Comparison of ENCODE assay signal across 8 cellular contexts in genomic region chr22:19480173-19480568, GRCh38. TPM values are rescaled to one million over a fixed set of nuclear protein-coding genes. Genes with fewer than 3 reads are reported as not detected.
A peak's percentile ranks its signal among the peaks of the same experiment; 100 is the strongest.
DNase-seq lines count a peak whose midpoint lies in the region; ATAC-seq and TF ChIP-seq lines count a peak whose summit lies in the region.

No MANE protein-coding gene starts in this region.

- H3K27ac ChIP-seq in RWPE1 (peak overlapping the region; percentile 92), foreskin keratinocyte (peak overlapping the region; percentile 100), spleen (peak overlapping the region in 4 of 8 donors; percentile 97 to 99 (median 98))

- no peaks in the 10 kb centered on the region for H3K9me3 Mint-ChIP-seq in T-helper 1 cell treated with Interleukin-12 subunit alpha and Interleukin-12 subunit beta and Interleukin-4 antibody, amounts not matched to agents 30 μg/mL and 1 μg/mL, for 36 hours

- H3K27me3 ChIP-seq in foreskin keratinocyte (no peaks in the 10 kb centered on the region), spleen (replicated peaks in 1 of 7) (no peaks in the 10 kb centered on the region)

- H3K4me3 Mint-ChIP-seq in T-helper 1 cell treated with Interleukin-12 subunit alpha and Interleukin-12 subunit beta and Interleukin-4 antibody, amounts not matched to agents 30 μg/mL and 1 μg/mL, for 36 hours: peak overlapping the region; percentile 98

- H3K27ac Mint-ChIP-seq in T-helper 1 cell treated with Interleukin-12 subunit alpha and Interleukin-12 subunit beta and Interleukin-4 antibody, amounts not matched to agents 30 μg/mL and 1 μg/mL, for 36 hours: peak overlapping the region; percentile 99

- H3K4me1 Mint-ChIP-seq in T-helper 1 cell treated with Interleukin-12 subunit alpha and Interleukin-12 subunit beta and Interleukin-4 antibody, amounts not matched to agents 30 μg/mL and 1 μg/mL, for 36 hours (ENCODE audit: low read depth): peaks cover 32% of the 10 kb centered on the region

- intact Hi-C loops in spleen (cut with DNase I; ENCODE audit: low total_unique reads): no loop called here

- H3K9me3 ChIP-seq in spleen: no peaks in the 10 kb centered on the region

- ATAC-seq in foreskin keratinocyte (no peak), GM19467 (IDR thresholded peaks at IDR 0.05; ENCODE audit: unreplicated experiment) (no peak), HG03469 (IDR thresholded peaks at IDR 0.05; ENCODE audit: unreplicated experiment) (no peak)

- peaks cover 23% of the 10 kb centered on the region for H3K36me3 Mint-ChIP-seq in T-helper 1 cell treated with Interleukin-12 subunit alpha and Interleukin-12 subunit beta and Interleukin-4 antibody, amounts not matched to agents 30 μg/mL and 1 μg/mL, for 36 hours (ENCODE audit: low read depth)

- no peaks in the 10 kb centered on the region for H3K27me3 Mint-ChIP-seq in T-helper 1 cell treated with Interleukin-12 subunit alpha and Interleukin-12 subunit beta and Interleukin-4 antibody, amounts not matched to agents 30 μg/mL and 1 μg/mL, for 36 hours (ENCODE audit: low read depth)

- TF ChIP-seq CTCF in RWPE1 (conservative IDR thresholded peaks at IDR 0.05; ENCODE audit: low read depth) (no peak), foreskin keratinocyte (conservative IDR thresholded peaks at IDR 0.05) (no peak), spleen (IDR thresholded peaks at IDR 0.05 in 8 of 11, conservative IDR thresholded peaks at IDR 0.05 in 3 of 11) (no peak)

- POLR2A ChIA-PET in RWPE1 (lab: Yijun Ruan, JAX; ENCODE audit: low non-redundant PET): interaction anchor here (0.6 kb wide), 1 partner anchor 188 kb away, joined by 3 read pairs; the partner anchor contains the start of gene CLTCL1

- CTCF ChIA-PET in RWPE1 (lab: Yijun Ruan, JAX): no interaction called here

- no peak for DNase-seq in T-helper 1 cell
- DNase-seq in RWPE1 (ENCODE audit: low spot score): no peak
- DNase-seq in foreskin keratinocyte: no peak
- DNase-seq in spleen: no peak
- DNase-seq in NCI-H345 (lab: John Stamatoyannopoulos, UW): no peak

- H3K36me3 ChIP-seq in spleen: peaks cover 0 to 26% (median 2%) of the 10 kb centered on the region in 6 donors

- TF ChIP-seq POLR2A in spleen (IDR thresholded peaks at IDR 0.05): no peak

- WGBS in spleen, 5 donors: 0 to 3% (median 1%) methylated on average over 13 to 15 of the region's 15 CpGs

- H3K4me3 ChIP-seq in spleen: peak overlapping the region; percentile 33 to 99 (median 94)

- H3K4me1 ChIP-seq in foreskin keratinocyte (peaks cover 9% of the 10 kb centered on the region), spleen (peaks cover 14 to 50% (median 41%) of the 10 kb centered on the region in 6 donors)

RNA-seq across cellular contexts. Expression of gene CDC45, which starts 0.5 kb away (rescaled TPM):
- total RNA-seq in foreskin keratinocyte (38.2 and 39.8 TPM in 2 replicates), spleen (1 to 10 TPM; 1.5 to 7.3 (median 4.5) TPM)
- polyA plus RNA-seq in foreskin keratinocyte (37.8 and 43.1 TPM in 2 replicates), spleen (1 to 10 TPM; 5.1 to 6.7 (median 5.6) TPM)

RNA-seq across cellular contexts. Expression of gene UFD1, which starts 1.2 kb away (rescaled TPM):
- total RNA-seq in foreskin keratinocyte (86.9 and 95.5 TPM in 2 replicates), spleen (10 to 100 TPM; 35.6 to 49.9 (median 40.1) TPM)
- polyA plus RNA-seq in foreskin keratinocyte (122 and 131 TPM in 2 replicates), spleen (10 to 100 TPM; 41.8 to 55.4 (median 52.2) TPM)

RNA-seq across cellular contexts. Expression of gene C22orf39, which starts 32.7 kb away (rescaled TPM):
- total RNA-seq in foreskin keratinocyte (13.8 and 15.3 TPM in 2 replicates), spleen (10 to 100 TPM; 28.8 to 48.8 (median 34.1) TPM)
- polyA plus RNA-seq in foreskin keratinocyte (14.8 and 15.1 TPM in 2 replicates), spleen (10 to 100 TPM; 34.0 to 41.9 (median 41.2) TPM)

RNA-seq across cellular contexts. Expression of gene CLDN5, which starts 44.0 kb away (rescaled TPM):
- total RNA-seq in foreskin keratinocyte (not detected in 2 replicates), spleen (100 to 1,000 TPM in 1 of 7 donors, 10 to 100 TPM in 6; 29.5 to 167 (median 65.8) TPM)
- polyA plus RNA-seq in foreskin keratinocyte (not detected in 2 replicates), spleen (10 to 100 TPM; 18.1 to 69.3 (median 35.8) TPM)

RNA-seq across cellular contexts. Expression of gene MRPL40, which starts 47.8 kb away (rescaled TPM):
- total RNA-seq in foreskin keratinocyte: 53.4 and 56.6 TPM in 2 replicates
- 63.8 and 69.4 TPM in 2 replicates for polyA plus RNA-seq in foreskin keratinocyte
- total RNA-seq in spleen: 10 to 100 TPM; 11.7 to 29.3 (median 18.1) TPM
- polyA plus RNA-seq in spleen: 10 to 100 TPM; 40.6 to 55.7 (median 42.4) TPM
